ENCODE assay signal across 9 cellular contexts in genomic region chr17:1573932-1574696, GRCh38. TPM values are rescaled to one million over a fixed set of nuclear protein-coding genes. Genes with fewer than 3 reads are reported as not detected.
DNase-seq lines count a peak whose midpoint lies in the region; TF ChIP-seq lines count a peak whose summit lies in the region.
"Had no signal": no experiment of that assay in that cellular context is flagged by ENCODE, and none has a peak within 500 bp of the region (broad histone marks: within the 10 kb centered on the region; RNA-seq: fewer than 3 reads in every experiment).

No MANE protein-coding gene starts in this region.

- CTCF ChIA-PET in PC-9 (lab: Charles Lee): interaction anchor here (0.5 to 1.5 kb wide), 15 partner anchors 16 to 883 kb away, joined by 3 to 28 read pairs (median 3); partner anchors contain the start of genes RILP and SLC43A2

- TF ChIP-seq POLR2A in thyroid gland (IDR thresholded peaks at IDR 0.05): no peak

- intact Hi-C loops in PC-9 (cut with micrococcal nuclease; ENCODE audit: unreplicated experiment) (loop anchor here (1.0 to 5.0 kb wide), 3 partner anchors 56 to 468 kb away; partner anchors contain the start of gene OVCA2), thyroid gland (cut with DNase I) (loop anchor here (5.0 to 10.0 kb wide), 3 partner anchors 58 to 141 kb away; partner anchors contain the start of genes RILP, SCARF1 and TLCD2)
- intact Hi-C loops in activated T-helper 1 cell treated with anti-CD3 and anti-CD28 coated beads, Interleukin-12 subunit alpha, Interleukin-12 subunit beta, Interleukin-2, Interleukin-4 antibody, amounts not matched to agents 30 ng/mL and 10 ng/mL and 1 ng/mL, durations not matched to agents 14 hours and 24 hours and 36 hours (cut with micrococcal nuclease): loop anchor here (1.0 kb wide), 1 partner anchor 56 kb away; no protein-coding TSS in a partner anchor

- BruUV-seq in PC-9 (replicated peaks; lab: Mats Ljungman, UMichigan): no TSS peak

- peak; percentile 91 for DNase-seq in CD1c-positive myeloid dendritic cell (ENCODE audit: extremely low spot score)
- DNase-seq in HFFc6: peak; percentile 28
- peak; percentile 45 to 91 for DNase-seq in PC-9
- peak; percentile 40 for DNase-seq in activated T-helper 1 cell treated with anti-CD3 and anti-CD28 coated beads, Interleukin-12 subunit alpha, Interleukin-12 subunit beta, Interleukin-2, Interleukin-4 antibody, amounts not matched to agents 30 ng/mL and 10 ng/mL and 1 ng/mL, durations not matched to agents 14 hours and 24 hours and 36 hours (ENCODE audit: low spot score)
- peak; percentile 71 for DNase-seq in fibroblast of mammary gland (ENCODE audit: low read depth)
- peak; percentile 85 for DNase-seq in neural progenitor cell (ENCODE audit: low spot score)
- DNase-seq in thyroid gland: peak; percentile 88 to 89
- no peak for DNase-seq in SIG-M5 treated with dmso at 0.1 percent for 504 hours (lab: John Stamatoyannopoulos, UW; ENCODE audit: unreplicated experiment)

- H3K4me2 ChIP-seq in PC-9 (peak overlapping the region; percentile 49), neural progenitor cell (no peak overlapping the region)

- H3K27ac Mint-ChIP-seq in HFFc6 (no peak overlapping the region), neural progenitor cell (peak overlapping the region; percentile 53)
- no peak overlapping the region for H3K27ac Mint-ChIP-seq in activated T-helper 1 cell treated with anti-CD3 and anti-CD28 coated beads, Interleukin-12 subunit alpha, Interleukin-12 subunit beta, Interleukin-2, Interleukin-4 antibody, amounts not matched to agents 30 ng/mL and 10 ng/mL and 1 ng/mL, durations not matched to agents 14 hours and 24 hours and 36 hours
- H3K27ac Mint-ChIP-seq: stimulated activated naive CD8-positive, alpha-beta T cell treated with anti-CD3 and anti-CD28 coated beads, Interleukin-15, Interleukin-2, amounts not matched to agents 100 ng/mL and 50 ng/mL, for 24 hours had no signal

- H3K4me3 ChIP-seq in PC-9 (no peak overlapping the region), fibroblast of mammary gland (ENCODE audit: control insufficient read depth, low read depth, low read length) (no peak overlapping the region), neural progenitor cell (no peak overlapping the region), thyroid gland (replicated peaks in 1 of 3) (no peak overlapping the region)

- no peaks in the 10 kb centered on the region for H3K36me3 ChIP-seq in PC-9 (ENCODE audit: low read depth)
- H3K36me3 ChIP-seq in neural progenitor cell: no peaks in the 10 kb centered on the region
- no peaks in the 10 kb centered on the region for H3K36me3 ChIP-seq in thyroid gland

- H3K27ac ChIP-seq in PC-9 (no peak overlapping the region), neural progenitor cell (no peak overlapping the region), thyroid gland (peak overlapping the region in 2 of 3 donors; percentile 54 to 80)

- H4K20me1 ChIP-seq in PC-9 (ENCODE audit: insufficient read depth) (no peaks in the 10 kb centered on the region), neural progenitor cell (ENCODE audit: low read depth) (no peaks in the 10 kb centered on the region)

- no peaks in the 10 kb centered on the region for H3K9me2 ChIP-seq in PC-9 (ENCODE audit: insufficient read depth)

- H3K36me3 Mint-ChIP-seq in HFFc6 (ENCODE audit: low read depth) (no peaks in the 10 kb centered on the region), neural progenitor cell (no peaks in the 10 kb centered on the region)
- H3K36me3 Mint-ChIP-seq in activated T-helper 1 cell treated with anti-CD3 and anti-CD28 coated beads, Interleukin-12 subunit alpha, Interleukin-12 subunit beta, Interleukin-2, Interleukin-4 antibody, amounts not matched to agents 30 ng/mL and 10 ng/mL and 1 ng/mL, durations not matched to agents 14 hours and 24 hours and 36 hours (ENCODE audit: low read depth): no peaks in the 10 kb centered on the region

- no peaks in the 10 kb centered on the region for H3K79me2 ChIP-seq in PC-9 (ENCODE audit: low read depth)
- no peaks in the 10 kb centered on the region for H3K79me2 ChIP-seq in neural progenitor cell (ENCODE audit: low read depth)

- peaks cover 34% of the 10 kb centered on the region for H3F3A ChIP-seq in PC-9 (ENCODE audit: insufficient read depth, low read depth)
- H3F3A ChIP-seq in neural progenitor cell (ENCODE audit: low read depth): peaks cover 6% of the 10 kb centered on the region

- H3K4me1 Mint-ChIP-seq in HFFc6 (ENCODE audit: low read depth): peaks cover 10% of the 10 kb centered on the region
- H3K4me1 Mint-ChIP-seq in activated T-helper 1 cell treated with anti-CD3 and anti-CD28 coated beads, Interleukin-12 subunit alpha, Interleukin-12 subunit beta, Interleukin-2, Interleukin-4 antibody, amounts not matched to agents 30 ng/mL and 10 ng/mL and 1 ng/mL, durations not matched to agents 14 hours and 24 hours and 36 hours (ENCODE audit: low read depth): peaks cover 6% of the 10 kb centered on the region
- peaks cover 11% of the 10 kb centered on the region for H3K4me1 Mint-ChIP-seq in neural progenitor cell

- H3K27me3 Mint-ChIP-seq in HFFc6 (ENCODE audit: insufficient read depth) (peaks cover under 1% of the 10 kb centered on the region; the same call in 1 of the 2 replicates), neural progenitor cell (ENCODE audit: insufficient read depth, low read depth) (peaks cover 2% of the 10 kb centered on the region)
- peaks cover 3% of the 10 kb centered on the region for H3K27me3 Mint-ChIP-seq in activated T-helper 1 cell treated with anti-CD3 and anti-CD28 coated beads, Interleukin-12 subunit alpha, Interleukin-12 subunit beta, Interleukin-2, Interleukin-4 antibody, amounts not matched to agents 30 ng/mL and 10 ng/mL and 1 ng/mL, durations not matched to agents 14 hours and 24 hours and 36 hours (ENCODE audit: insufficient read depth)
- H3K27me3 Mint-ChIP-seq: stimulated activated naive CD8-positive, alpha-beta T cell treated with anti-CD3 and anti-CD28 coated beads, Interleukin-15, Interleukin-2, amounts not matched to agents 100 ng/mL and 50 ng/mL, for 24 hours had no signal

- POLR2A ChIA-PET in PC-9 (lab: Charles Lee; ENCODE audit: unreplicated experiment): interaction anchor here (0.6 to 0.8 kb wide), 4 partner anchors 16 to 450 kb away, joined by 3 to 7 read pairs (median 4); no protein-coding TSS in a partner anchor

- H2AFZ ChIP-seq in PC-9 (no peak overlapping the region), neural progenitor cell (replicated peaks) (no peak overlapping the region)

- H3K4me1 ChIP-seq in PC-9 (replicated peaks; ENCODE audit: insufficient read depth) (peaks cover 13% of the 10 kb centered on the region), neural progenitor cell (peaks cover 6% of the 10 kb centered on the region), thyroid gland (peaks cover 15 to 38% of the 10 kb centered on the region in 2 donors)

- H3K9me3 Mint-ChIP-seq in HFFc6 (no peaks in the 10 kb centered on the region), neural progenitor cell (peaks cover 2% of the 10 kb centered on the region)
- H3K9me3 Mint-ChIP-seq in activated T-helper 1 cell treated with anti-CD3 and anti-CD28 coated beads, Interleukin-12 subunit alpha, Interleukin-12 subunit beta, Interleukin-2, Interleukin-4 antibody, amounts not matched to agents 30 ng/mL and 10 ng/mL and 1 ng/mL, durations not matched to agents 14 hours and 24 hours and 36 hours: no peaks in the 10 kb centered on the region
- H3K9me3 Mint-ChIP-seq: stimulated activated naive CD8-positive, alpha-beta T cell treated with anti-CD3 and anti-CD28 coated beads, Interleukin-15, Interleukin-2, amounts not matched to agents 100 ng/mL and 50 ng/mL, for 24 hours had no signal

- no peak overlapping the region for H3K9ac ChIP-seq in neural progenitor cell

- no peak overlapping the region for H3K4me3 Mint-ChIP-seq in HFFc6
- no peak overlapping the region for H3K4me3 Mint-ChIP-seq in activated T-helper 1 cell treated with anti-CD3 and anti-CD28 coated beads, Interleukin-12 subunit alpha, Interleukin-12 subunit beta, Interleukin-2, Interleukin-4 antibody, amounts not matched to agents 30 ng/mL and 10 ng/mL and 1 ng/mL, durations not matched to agents 14 hours and 24 hours and 36 hours
- no peak overlapping the region for H3K4me3 Mint-ChIP-seq in neural progenitor cell
- H3K4me3 Mint-ChIP-seq: stimulated activated naive CD8-positive, alpha-beta T cell treated with anti-CD3 and anti-CD28 coated beads, Interleukin-15, Interleukin-2, amounts not matched to agents 100 ng/mL and 50 ng/mL, for 24 hours had no signal

- 29 to 40% methylated on average over 15 to 18 of the region's 19 CpGs for WGBS in thyroid gland, 2 donors

- H3K27me3 ChIP-seq in PC-9 (ENCODE audit: insufficient read depth, low read depth) (no peaks in the 10 kb centered on the region), neural progenitor cell (no peaks in the 10 kb centered on the region), thyroid gland (no peaks in the 10 kb centered on the region)

- H3K9me3 ChIP-seq in PC-9 (ENCODE audit: insufficient read depth, low read depth): no peaks in the 10 kb centered on the region
- H3K9me3 ChIP-seq in neural progenitor cell (ENCODE audit: low read depth): no peaks in the 10 kb centered on the region
- H3K9me3 ChIP-seq in thyroid gland: no peaks in the 10 kb centered on the region

- TF ChIP-seq CTCF in HFFc6 (IDR thresholded peaks at IDR 0.05): peak; percentile 98
- peak; percentile 97 for TF ChIP-seq CTCF in PC-9 (conservative IDR thresholded peaks at IDR 0.05)
- peak; percentile 78 for TF ChIP-seq CTCF in fibroblast of mammary gland (conservative IDR thresholded peaks at IDR 0.05; ENCODE audit: control insufficient read depth, insufficient read depth, low read depth, low read length)
- peak; percentile 79 for TF ChIP-seq CTCF in neural progenitor cell (IDR thresholded peaks at IDR 0.05)
- TF ChIP-seq CTCF in thyroid gland (IDR thresholded peaks at IDR 0.05): peak; percentile 91 to 98 (median 94)

RNA-seq across cellular contexts. Expression of gene PITPNA, which starts 11.5 kb away (rescaled TPM):
- total RNA-seq in HFFc6 (2021; fragmentation: NEBNext Ultra II Directional; extraction: Animal tissue kit (Norgen Biotek cat#: 25700)): 10 to 100 TPM; 59.5 to 75.9 (median 67.7) TPM
- total RNA-seq in PC-9 (2021) (80.3 and 87.4 TPM in 2 replicates), neural progenitor cell (ENCODE audit: low replicate concordance) (25.3 and 29.6 TPM in 2 replicates), thyroid gland (10 to 100 TPM; 49.9 to 64.7 (median 54.2) TPM)
- total RNA-seq in activated T-helper 1 cell treated with anti-CD3 and anti-CD28 coated beads, Interleukin-12 subunit alpha, Interleukin-12 subunit beta, Interleukin-2, Interleukin-4 antibody, amounts not matched to agents 30 ng/mL and 10 ng/mL and 1 ng/mL, durations not matched to agents 14 hours and 24 hours and 36 hours: 72.7 and 74.2 TPM in 2 replicates

RNA-seq across cellular contexts. Expression of gene SLC43A2, which starts 54.5 kb away (rescaled TPM):
- 10 to 100 TPM in 1 of 6 experiments, 1 to 10 TPM in 5; 6.4 to 11.2 (median 6.9) TPM for total RNA-seq in HFFc6 (2021; fragmentation: NEBNext Ultra II Directional; extraction: Animal tissue kit (Norgen Biotek cat#: 25700))
- total RNA-seq in PC-9 (2021) (6.8 and 9.3 TPM in 2 replicates), neural progenitor cell (ENCODE audit: low replicate concordance) (6.8 and 18.4 TPM in 2 replicates), thyroid gland (10 to 100 TPM; 17.5 to 28.2 (median 23.9) TPM)
- total RNA-seq in activated T-helper 1 cell treated with anti-CD3 and anti-CD28 coated beads, Interleukin-12 subunit alpha, Interleukin-12 subunit beta, Interleukin-2, Interleukin-4 antibody, amounts not matched to agents 30 ng/mL and 10 ng/mL and 1 ng/mL, durations not matched to agents 14 hours and 24 hours and 36 hours: 1.7 and 2.5 TPM in 2 replicates

RNA-seq across cellular contexts. Expression of gene INPP5K, which starts 57.7 kb away (rescaled TPM):
- total RNA-seq in HFFc6 (2021; fragmentation: NEBNext Ultra II Directional; extraction: Animal tissue kit (Norgen Biotek cat#: 25700)): 10 to 100 TPM; 18.2 to 23.5 (median 20.3) TPM
- total RNA-seq in PC-9 (2021): 41.9 and 42.9 TPM in 2 replicates
- 23.9 and 24.7 TPM in 2 replicates for total RNA-seq in activated T-helper 1 cell treated with anti-CD3 and anti-CD28 coated beads, Interleukin-12 subunit alpha, Interleukin-12 subunit beta, Interleukin-2, Interleukin-4 antibody, amounts not matched to agents 30 ng/mL and 10 ng/mL and 1 ng/mL, durations not matched to agents 14 hours and 24 hours and 36 hours
- total RNA-seq in neural progenitor cell (ENCODE audit: low replicate concordance): 11.7 and 20.9 TPM in 2 replicates
- 100 to 1,000 TPM; 124 to 285 (median 158) TPM for total RNA-seq in thyroid gland

Comparison
In these comparisons a context has a peak if more than half of its experiments do, and no peak if none do; other contexts are left out.
1. H3K27ac ChIP-seq: peak in thyroid gland (2 of 3); none in PC-9 (single experiment) and neural progenitor cell (single experiment).
2. Peak in every context shown above with its lines, with median percentiles within 50 percentile points of each other: CTCF ChIP-seq.